21 cellular contexts compared by ENCODE assay signal in genomic region chr19:18430417-18431144, GRCh38. TPM values are rescaled to one million over a fixed set of nuclear protein-coding genes. Genes with fewer than 3 reads are reported as not detected.
DNase-seq lines count a peak whose midpoint lies in the region; ATAC-seq, FAIRE-seq and TF ChIP-seq lines count a peak whose summit lies in the region.
"Had no signal": no experiment of that assay in that cellular context is flagged by ENCODE, and none has a peak within 500 bp of the region (broad histone marks: within the 10 kb centered on the region; RNA-seq: fewer than 3 reads in every experiment).

No MANE protein-coding gene starts in this region.

- TF ChIP-seq CTCF in endothelial cell (IDR thresholded peaks at IDR 0.05; ENCODE audit: unreplicated experiment) = no peak

- H3K36me3 Mint-ChIP-seq in activated T-cell treated with anti-CD3 and anti-CD28 coated beads, Interleukin-2, amount 50 U/mL, for 24 hours (ENCODE audit: low read depth) = peaks cover 36% of the 10 kb centered on the region
- peaks cover 0 to 2% of the 10 kb centered on the region in 2 donors for H3K36me3 Mint-ChIP-seq in activated T-cell treated with anti-CD3 and anti-CD28 coated beads, Interleukin-2, amount 50 U/mL, for 72 hours (ENCODE audit: insufficient read depth in 2 of 2)
- H3K36me3 Mint-ChIP-seq in endothelial cell (ENCODE audit: low read depth, unreplicated experiment) = no peaks in the 10 kb centered on the region
- H3K36me3 Mint-ChIP-seq in stimulated activated effector memory CD8-positive, alpha-beta T cell treated with anti-CD3 and anti-CD28 coated beads, Interleukin-12 subunit alpha, Interleukin-12 subunit beta, amount 100 ng/mL, for 72 hours = peaks cover 41% of the 10 kb centered on the region

- H3K27me3 Mint-ChIP-seq in activated T-cell treated with anti-CD3 and anti-CD28 coated beads, Interleukin-2, amount 50 U/mL, for 24 hours = no peaks in the 10 kb centered on the region
- H3K27me3 Mint-ChIP-seq in activated T-cell treated with anti-CD3 and anti-CD28 coated beads, Interleukin-2, amount 50 U/mL, for 72 hours (ENCODE audit: low read depth) = no peaks in the 10 kb centered on the region
- peaks cover 15% of the 10 kb centered on the region for H3K27me3 Mint-ChIP-seq in endothelial cell (ENCODE audit: unreplicated experiment)

- ATAC-seq in activated T-cell treated with anti-CD3 and anti-CD28 coated beads, Interleukin-2, amount 50 U/mL, for 72 hours (replicated peaks in 1 of 2) = no peak
- no peak for ATAC-seq in stimulated activated effector memory CD8-positive, alpha-beta T cell treated with anti-CD3 and anti-CD28 coated beads, Interleukin-12 subunit alpha, Interleukin-12 subunit beta, amount 100 ng/mL, for 72 hours
- ATAC-seq in GM19035 (IDR thresholded peaks at IDR 0.05; ENCODE audit: unreplicated experiment) = no peak
- no peak for ATAC-seq in GM21390 (IDR thresholded peaks at IDR 0.05; ENCODE audit: unreplicated experiment)
- ATAC-seq: left lobe of liver, PC-3 had no signal

- peaks cover 34% of the 10 kb centered on the region for H3K4me1 Mint-ChIP-seq in activated T-cell treated with anti-CD3 and anti-CD28 coated beads, Interleukin-2, amount 50 U/mL, for 24 hours (ENCODE audit: low read depth)
- H3K4me1 Mint-ChIP-seq in activated T-cell treated with anti-CD3 and anti-CD28 coated beads, Interleukin-2, amount 50 U/mL, for 72 hours (ENCODE audit: low read depth) = peaks cover 18% of the 10 kb centered on the region
- no peaks in the 10 kb centered on the region for H3K4me1 Mint-ChIP-seq in endothelial cell (ENCODE audit: unreplicated experiment)
- peaks cover 39% of the 10 kb centered on the region for H3K4me1 Mint-ChIP-seq in stimulated activated effector memory CD8-positive, alpha-beta T cell treated with anti-CD3 and anti-CD28 coated beads, Interleukin-12 subunit alpha, Interleukin-12 subunit beta, amount 100 ng/mL, for 72 hours

- peak overlapping the region; percentile 55 for H3K27ac ChIP-seq in KOPT-K1 (ENCODE audit: low read depth, low read length, poor library complexity, severe bottlenecking)
- H3K27ac ChIP-seq: neutrophil had no signal

- H3K9me3 Mint-ChIP-seq in activated T-cell treated with anti-CD3 and anti-CD28 coated beads, Interleukin-2, amount 50 U/mL, for 24 hours = no peaks in the 10 kb centered on the region
- H3K9me3 Mint-ChIP-seq in activated T-cell treated with anti-CD3 and anti-CD28 coated beads, Interleukin-2, amount 50 U/mL, for 72 hours = no peaks in the 10 kb centered on the region
- H3K9me3 Mint-ChIP-seq in endothelial cell (ENCODE audit: unreplicated experiment) = no peaks in the 10 kb centered on the region
- no peaks in the 10 kb centered on the region for H3K9me3 Mint-ChIP-seq in stimulated activated effector memory CD8-positive, alpha-beta T cell treated with anti-CD3 and anti-CD28 coated beads, Interleukin-12 subunit alpha, Interleukin-12 subunit beta, amount 100 ng/mL, for 72 hours

- DNase-seq in activated T-cell treated with anti-CD3 and anti-CD28 coated beads, Interleukin-2, amount 50 U/mL, for 24 hours = no peak
- no peak for DNase-seq in activated T-cell treated with anti-CD3 and anti-CD28 coated beads, Interleukin-2, amount 50 U/mL, for 72 hours
- no peak for DNase-seq in endothelial cell (ENCODE audit: low spot score)
- DNase-seq in stimulated activated effector memory CD8-positive, alpha-beta T cell treated with anti-CD3 and anti-CD28 coated beads, Interleukin-12 subunit alpha, Interleukin-12 subunit beta, amount 100 ng/mL, for 72 hours (ENCODE audit: low spot score in 2 of 2) = no peak
- no peak for DNase-seq in GM19239 (ENCODE audit: insufficient read length, low spot score)
- DNase-seq: activated CD4-positive, CD25-positive, alpha-beta regulatory T cell; DMS153; hypothalamus; Kasumi-1; NCI-H187 treated with DMSO at 0.1 percent for 48 hours; NCI-H526; PC-3; stimulated activated CD4-positive, alpha-beta T cell treated with anti-CD3 and anti-CD28 coated beads, Interleukin-4, amount 100 ng/mL, for 4 hours had no signal

- peaks cover 57% of the 10 kb centered on the region for H3K36me3 ChIP-seq in KOPT-K1 (ENCODE audit: insufficient read depth, low read length)
- H3K36me3 ChIP-seq: neutrophil had no signal

- no peak for FAIRE-seq in GM19239 (lab: Jason Lieb, UNC)
- FAIRE-seq: urothelium cell line had no signal

- H3K4me3 Mint-ChIP-seq in activated T-cell treated with anti-CD3 and anti-CD28 coated beads, Interleukin-2, amount 50 U/mL, for 24 hours = no peak overlapping the region
- no peak overlapping the region for H3K4me3 Mint-ChIP-seq in activated T-cell treated with anti-CD3 and anti-CD28 coated beads, Interleukin-2, amount 50 U/mL, for 72 hours
- H3K4me3 Mint-ChIP-seq in endothelial cell (ENCODE audit: unreplicated experiment) = no peak overlapping the region
- peak overlapping the region; percentile 20 for H3K4me3 Mint-ChIP-seq in stimulated activated effector memory CD8-positive, alpha-beta T cell treated with anti-CD3 and anti-CD28 coated beads, Interleukin-12 subunit alpha, Interleukin-12 subunit beta, amount 100 ng/mL, for 72 hours

- peak overlapping the region; percentile 52 for H3K27ac Mint-ChIP-seq in activated T-cell treated with anti-CD3 and anti-CD28 coated beads, Interleukin-2, amount 50 U/mL, for 24 hours
- no peak overlapping the region for H3K27ac Mint-ChIP-seq in activated T-cell treated with anti-CD3 and anti-CD28 coated beads, Interleukin-2, amount 50 U/mL, for 72 hours
- H3K27ac Mint-ChIP-seq in endothelial cell (ENCODE audit: unreplicated experiment) = peak overlapping the region; percentile 81
- H3K27ac Mint-ChIP-seq in stimulated activated effector memory CD8-positive, alpha-beta T cell treated with anti-CD3 and anti-CD28 coated beads, Interleukin-12 subunit alpha, Interleukin-12 subunit beta, amount 100 ng/mL, for 72 hours = no peak overlapping the region

- no peaks in the 10 kb centered on the region for H3K9me3 ChIP-seq in KOPT-K1 (ENCODE audit: insufficient read depth, low read length, poor library complexity, severe bottlenecking)
- H3K9me3 ChIP-seq: HAP-1, neutrophil had no signal

RNA-seq across cellular contexts. Expression of gene ISYNA1, which starts 7.4 kb away (rescaled TPM):
- total RNA-seq in activated T-cell treated with anti-CD3 and anti-CD28 coated beads, Interleukin-2, amount 50 U/mL, for 72 hours = 10 to 100 TPM; 20.5 to 24.8 TPM
- total RNA-seq in endothelial cell (ENCODE audit: unreplicated experiment) = 68.5 TPM

RNA-seq across cellular contexts. Expression of gene SSBP4, which starts 11.4 kb away (rescaled TPM):
- 10 to 100 TPM; 46.8 to 48.1 TPM for total RNA-seq in activated T-cell treated with anti-CD3 and anti-CD28 coated beads, Interleukin-2, amount 50 U/mL, for 72 hours
- 60.7 TPM for total RNA-seq in endothelial cell (ENCODE audit: unreplicated experiment)

RNA-seq across cellular contexts. Expression of gene LRRC25, which starts 33.2 kb away (rescaled TPM):
- not detected for total RNA-seq in activated T-cell treated with anti-CD3 and anti-CD28 coated beads, Interleukin-2, amount 50 U/mL, for 72 hours
- total RNA-seq in endothelial cell (ENCODE audit: unreplicated experiment) = not detected
- total RNA-seq: dermis microvascular lymphatic vessel endothelial cell, PC-3 had no signal

RNA-seq across cellular contexts. Expression of gene GDF15, which starts 44.6 kb away (rescaled TPM):
- under 1 TPM in 1 of 2 donors, not detected in 1; 0.60 TPM for total RNA-seq in activated T-cell treated with anti-CD3 and anti-CD28 coated beads, Interleukin-2, amount 50 U/mL, for 72 hours
- total RNA-seq in endothelial cell (ENCODE audit: unreplicated experiment) = 1.3 TPM

Comparison
In these comparisons a context has a peak if more than half of its experiments do, and no peak if none do; other contexts are left out.
1. H3K27ac Mint-ChIP-seq: peak in activated T-cell treated with anti-CD3 and anti-CD28 coated beads, Interleukin-2, amount 50 U/mL, for 24 hours (single experiment) and endothelial cell (single experiment); none in activated T-cell treated with anti-CD3 and anti-CD28 coated beads, Interleukin-2, amount 50 U/mL, for 72 hours (single experiment) and stimulated activated effector memory CD8-positive, alpha-beta T cell treated with anti-CD3 and anti-CD28 coated beads, Interleukin-12 subunit alpha, Interleukin-12 subunit beta, amount 100 ng/mL, for 72 hours (single experiment).